ENCODE assay signal across 9 cellular contexts in genomic region chr22:34055525-34056200, GRCh38.
DNase-seq lines count a peak whose midpoint lies in the region; ATAC-seq, FAIRE-seq and TF ChIP-seq lines count a peak whose summit lies in the region.
"Had no signal": no experiment of that assay in that cellular context is flagged by ENCODE, and none has a peak within 500 bp of the region (broad histone marks: within the 10 kb centered on the region; RNA-seq: fewer than 3 reads in every experiment).

No MANE protein-coding gene starts in this region.

- H3K36me3 ChIP-seq in adrenal gland (replicated peaks in 1 of 2): no peaks in the 10 kb centered on the region

- CTCF ChIA-PET in A549 (lab: Yijun Ruan, JAX): no interaction called here

- 0% methylated on average over 2 of the region's 3 CpGs for WGBS in A549 (ENCODE audit: missing lambda C conversion rate)
- WGBS in adrenal gland, 4 donors: 36 to 44% (median 39%) methylated on average over 3 of the region's 3 CpGs

- H3K36me3 Mint-ChIP-seq in T-helper 2 cell treated with Interferon-gamma antibody and Interleukin-4, amounts not matched to agents 5 μg/mL and 100 μg/mL, for 36 hours (ENCODE audit: low read depth): no peaks in the 10 kb centered on the region
- H3K36me3 Mint-ChIP-seq in mesothelial cell of epicardium: no peaks in the 10 kb centered on the region

- TF ChIP-seq EP300 in A549 (IDR thresholded peaks at IDR 0.05): no peak

- H3K27me3 ChIP-seq in adrenal gland: no peaks in the 10 kb centered on the region

- no peak overlapping the region for H3K4me3 Mint-ChIP-seq in T-helper 2 cell treated with Interferon-gamma antibody and Interleukin-4, amounts not matched to agents 5 μg/mL and 100 μg/mL, for 36 hours
- H3K4me3 Mint-ChIP-seq in mesothelial cell of epicardium: no peak overlapping the region

- H3K27me3 Mint-ChIP-seq in T-helper 2 cell treated with Interferon-gamma antibody and Interleukin-4, amounts not matched to agents 5 μg/mL and 100 μg/mL, for 36 hours (ENCODE audit: low read depth): no peaks in the 10 kb centered on the region
- peaks cover 23% of the 10 kb centered on the region for H3K27me3 Mint-ChIP-seq in mesothelial cell of epicardium (ENCODE audit: low read depth)

- H3K4me2 ChIP-seq in A549: no peak overlapping the region

- no peak for FAIRE-seq in A549 (lab: Jason Lieb, UNC)

- H3K27ac Mint-ChIP-seq in T-helper 2 cell treated with Interferon-gamma antibody and Interleukin-4, amounts not matched to agents 5 μg/mL and 100 μg/mL, for 36 hours: no peak overlapping the region
- H3K27ac Mint-ChIP-seq in mesothelial cell of epicardium: no peak overlapping the region

- TF ChIP-seq POLR2A in A549 (IDR thresholded peaks at IDR 0.05; ENCODE audit: low read length) (no peak), adrenal gland (IDR thresholded peaks at IDR 0.05) (no peak)

- H3K27ac ChIP-seq in A549 (no peak overlapping the region), adrenal gland (no peak overlapping the region)

- peaks cover 33% of the 10 kb centered on the region for H3K9me3 Mint-ChIP-seq in T-helper 2 cell treated with Interferon-gamma antibody and Interleukin-4, amounts not matched to agents 5 μg/mL and 100 μg/mL, for 36 hours
- peaks cover 15% of the 10 kb centered on the region for H3K9me3 Mint-ChIP-seq in mesothelial cell of epicardium

- TF ChIP-seq RAD21 in A549 (conservative IDR thresholded peaks at IDR 0.05 in 1 of 2, IDR thresholded peaks at IDR 0.05 in 1 of 2): no peak; a peak in 1 of 5 replicates

- H3K4me1 ChIP-seq in A549 (no peaks in the 10 kb centered on the region), adrenal gland (replicated peaks in 1 of 2) (no peaks in the 10 kb centered on the region)

- POLR2A ChIA-PET in A549 (lab: Yijun Ruan, JAX): no interaction called here

- TF ChIP-seq CTCF in A549 (IDR thresholded peaks at IDR 0.05) (no peak), adrenal gland (IDR thresholded peaks at IDR 0.05) (no peak), mesothelial cell of epicardium (IDR thresholded peaks at IDR 0.05; ENCODE audit: unreplicated experiment) (no peak)

- no peaks in the 10 kb centered on the region for H3K9me3 ChIP-seq in A549
- H3K9me3 ChIP-seq in adrenal gland (replicated peaks in 1 of 3): no peaks in the 10 kb centered on the region

- peak; percentile 7 to 39 for DNase-seq in A549 (ENCODE audit: low read depth in 1 of 2, low spot score in 1 of 2)
- DNase-seq in ELF-1 (ENCODE audit: low read depth, low spot score): peak; percentile 67
- peak; percentile 6 for DNase-seq in NCI-H526 treated with DMSO at 0.1 percent for 48 hours (lab: John Stamatoyannopoulos, UW)
- DNase-seq in foreskin melanocyte: peak; percentile 60
- DNase-seq in AG08395 (ENCODE audit: low spot score): no peak
- no peak for DNase-seq in T-helper 2 cell treated with Interferon-gamma antibody and Interleukin-4, amounts not matched to agents 5 μg/mL and 100 μg/mL, for 36 hours (ENCODE audit: low spot score)
- no peak for DNase-seq in adrenal gland
- DNase-seq in mesothelial cell of epicardium (ENCODE audit: low spot score in 2 of 2, unreplicated experiment in 2 of 2): no peak
- DNase-seq: stimulated activated CD4-positive, alpha-beta T cell treated with anti-CD3 and anti-CD28 coated beads, Interleukin-4, amount 100 ng/mL, for 4 hours had no signal

- no peak for ATAC-seq in A549

- intact Hi-C loops in adrenal gland (cut with DNase I): no loop called here

- H3K4me3 ChIP-seq in A549 (no peak overlapping the region), adrenal gland (no peak overlapping the region)

- no peaks in the 10 kb centered on the region for H3K4me1 Mint-ChIP-seq in T-helper 2 cell treated with Interferon-gamma antibody and Interleukin-4, amounts not matched to agents 5 μg/mL and 100 μg/mL, for 36 hours (ENCODE audit: low read depth)
- no peaks in the 10 kb centered on the region for H3K4me1 Mint-ChIP-seq in mesothelial cell of epicardium

TF ChIP-seq in A549, 52 proteins besides CTCF, POLR2A, EP300 and RAD21:
- no peak for TF ChIP-seq HEYL (CRISPR knock-in tag; IDR thresholded peaks at IDR 0.05)
- TF ChIP-seq ZNF302 (CRISPR knock-in tag; IDR thresholded peaks at IDR 0.05): no peak
- no peak for TF ChIP-seq RFX5 (IDR thresholded peaks at IDR 0.05)
- TF ChIP-seq USF2 (IDR thresholded peaks at IDR 0.05): no peak
- TF ChIP-seq BCL3 (IDR thresholded peaks at IDR 0.05): no peak
- TF ChIP-seq HOXB5 (CRISPR knock-in tag; IDR thresholded peaks at IDR 0.05): no peak
- TF ChIP-seq CBX2 (IDR thresholded peaks at IDR 0.05; ENCODE audit: borderline replicate concordance, low read depth): no peak

Comparison
In these comparisons a context has a peak if more than half of its experiments do, and no peak if none do; other contexts are left out.
1. DNase-seq: peak in A549 (2 of 2), ELF-1 (single experiment), NCI-H526 treated with DMSO at 0.1 percent for 48 hours (single experiment) and foreskin melanocyte (single experiment); none in AG08395 (single experiment), T-helper 2 cell treated with Interferon-gamma antibody and Interleukin-4, amounts not matched to agents 5 μg/mL and 100 μg/mL, for 36 hours (single experiment), adrenal gland (0 of 7) and mesothelial cell of epicardium (0 of 2).